ENCODE assay signal across 9 cellular contexts in the genomic region with DNA sequence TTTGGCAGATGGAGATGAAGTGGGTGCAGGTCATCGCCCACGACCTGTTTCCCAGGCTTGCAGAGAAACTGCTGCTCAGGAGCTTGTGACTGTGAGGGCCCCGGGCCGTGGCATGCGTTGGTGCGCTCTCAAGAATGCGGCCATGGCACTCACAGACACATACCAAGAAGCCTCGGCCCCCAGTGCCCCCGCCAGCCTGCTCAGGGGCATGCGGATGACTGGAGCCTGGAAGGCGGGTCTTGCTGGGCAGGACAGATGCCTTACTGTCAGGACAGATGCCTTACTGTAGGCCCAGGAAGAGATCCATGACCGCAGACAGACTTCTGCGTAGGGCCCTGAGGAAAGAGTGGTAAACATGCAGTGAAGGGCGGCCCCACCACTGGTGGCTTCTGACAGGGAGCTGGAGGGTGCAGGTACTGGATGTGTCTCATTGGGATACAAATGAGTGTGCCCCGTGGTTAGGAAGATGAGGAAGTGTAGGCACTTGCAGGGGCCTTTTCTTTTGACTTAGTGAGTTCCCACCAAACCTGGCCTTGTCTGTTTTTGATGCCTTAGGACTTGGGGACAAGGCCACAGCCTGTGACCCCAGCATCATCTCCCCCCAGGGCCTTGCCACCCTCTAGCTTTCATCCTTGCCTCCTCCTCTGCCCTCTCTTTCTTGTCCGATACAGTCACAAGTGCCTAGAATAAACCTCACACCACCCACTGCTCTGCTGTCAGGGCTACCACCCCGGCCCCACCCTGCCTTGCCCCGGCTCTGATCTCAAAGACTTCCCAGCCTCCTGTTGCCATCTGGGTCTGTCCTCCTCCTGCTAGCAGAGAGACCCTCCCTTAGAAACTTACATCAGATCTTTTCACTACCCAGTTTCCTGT.
DNase-seq lines count a peak whose midpoint lies in the region; ATAC-seq and TF ChIP-seq lines count a peak whose summit lies in the region.
"Had no signal": no experiment of that assay in that cellular context is flagged by ENCODE, and none has a peak within 500 bp of the region (broad histone marks: within the 10 kb centered on the region; RNA-seq: fewer than 3 reads in every experiment).

No MANE protein-coding gene starts in this region.

- no peak overlapping the region for H3K4me3 ChIP-seq in right cardiac atrium (ENCODE audit: low read length)
- H3K4me3 ChIP-seq in sigmoid colon: no peak overlapping the region

- H3K36me3 ChIP-seq in sigmoid colon: no peaks in the 10 kb centered on the region

- WGBS in right cardiac atrium: 68% methylated on average over 18 of the region's 18 CpGs
- 57 to 77% methylated on average over 18 of the region's 18 CpGs for WGBS in sigmoid colon, 2 donors

- intact Hi-C loops in right cardiac atrium (cut with DNase I) (no loop called here), sigmoid colon (cut with DNase I) (loop anchor here (5.0 to 10.0 kb wide), 2 partner anchors 171 to 279 kb away; a partner anchor contains a TSS)

- TF ChIP-seq CTCF in sigmoid colon (IDR thresholded peaks at IDR 0.05): no peak

- H3K27me3 ChIP-seq in right cardiac atrium (ENCODE audit: control insufficient read depth, insufficient read depth): no peaks in the 10 kb centered on the region
- H3K27me3 ChIP-seq in sigmoid colon: no peaks in the 10 kb centered on the region

- TF ChIP-seq EP300 in sigmoid colon (IDR thresholded peaks at IDR 0.05): no peak

- H3K4me1 ChIP-seq in right cardiac atrium (ENCODE audit: control insufficient read depth, insufficient read depth, low read length): peaks cover 16% of the 10 kb centered on the region
- peaks cover 0 to 51% (median 34%) of the 10 kb centered on the region in 4 donors for H3K4me1 ChIP-seq in sigmoid colon

- in situ Hi-C loops in SK-MEL-5 (cut with HindIII; ENCODE audit: low pct_unique_long_range_greater_than_20kb, low sequenced_read_pairs): no loop called here

- H3K9me3 ChIP-seq in right cardiac atrium (ENCODE audit: control insufficient read depth, low read length) (no peaks in the 10 kb centered on the region), sigmoid colon (no peaks in the 10 kb centered on the region)

- TF ChIP-seq POLR2A in sigmoid colon (IDR thresholded peaks at IDR 0.05): no peak

- ATAC-seq in right cardiac atrium: peak; percentile 39 to 51

- H3K27ac ChIP-seq in right cardiac atrium (ENCODE audit: low read length) (no peak overlapping the region), sigmoid colon (peak overlapping the region; percentile 45 to 71 (median 60))

- DNase-seq in ELR (ENCODE audit: low read depth): peak; percentile 28
- DNase-seq in SK-MEL-5 (ENCODE audit: low read depth, low spot score): peak; percentile 91
- peak in 1 of 3 donors; percentile 38 for DNase-seq in right cardiac atrium
- DNase-seq in sigmoid colon: peak; percentile 72
- DNase-seq in NCI-H1092 (lab: John Stamatoyannopoulos, UW): no peak
- DNase-seq in NCI-H524 (lab: John Stamatoyannopoulos, UW): no peak
- no peak for DNase-seq in superior temporal gyrus (ENCODE audit: extremely low spot score)
- DNase-seq in occipital lobe (lab: John Stamatoyannopoulos, UW): no peak
- DNase-seq: NCI-H2107 had no signal

Comparison
In these comparisons a context has a peak if more than half of its experiments do, and no peak if none do; other contexts are left out.
1. DNase-seq: peak in ELR (single experiment), SK-MEL-5 (single experiment) and sigmoid colon (single experiment); none in NCI-H1092 (single experiment), NCI-H524 (0 of 2), superior temporal gyrus (single experiment) and occipital lobe (single experiment).